30 cellular contexts compared by ENCODE assay signal in the genomic region with DNA sequence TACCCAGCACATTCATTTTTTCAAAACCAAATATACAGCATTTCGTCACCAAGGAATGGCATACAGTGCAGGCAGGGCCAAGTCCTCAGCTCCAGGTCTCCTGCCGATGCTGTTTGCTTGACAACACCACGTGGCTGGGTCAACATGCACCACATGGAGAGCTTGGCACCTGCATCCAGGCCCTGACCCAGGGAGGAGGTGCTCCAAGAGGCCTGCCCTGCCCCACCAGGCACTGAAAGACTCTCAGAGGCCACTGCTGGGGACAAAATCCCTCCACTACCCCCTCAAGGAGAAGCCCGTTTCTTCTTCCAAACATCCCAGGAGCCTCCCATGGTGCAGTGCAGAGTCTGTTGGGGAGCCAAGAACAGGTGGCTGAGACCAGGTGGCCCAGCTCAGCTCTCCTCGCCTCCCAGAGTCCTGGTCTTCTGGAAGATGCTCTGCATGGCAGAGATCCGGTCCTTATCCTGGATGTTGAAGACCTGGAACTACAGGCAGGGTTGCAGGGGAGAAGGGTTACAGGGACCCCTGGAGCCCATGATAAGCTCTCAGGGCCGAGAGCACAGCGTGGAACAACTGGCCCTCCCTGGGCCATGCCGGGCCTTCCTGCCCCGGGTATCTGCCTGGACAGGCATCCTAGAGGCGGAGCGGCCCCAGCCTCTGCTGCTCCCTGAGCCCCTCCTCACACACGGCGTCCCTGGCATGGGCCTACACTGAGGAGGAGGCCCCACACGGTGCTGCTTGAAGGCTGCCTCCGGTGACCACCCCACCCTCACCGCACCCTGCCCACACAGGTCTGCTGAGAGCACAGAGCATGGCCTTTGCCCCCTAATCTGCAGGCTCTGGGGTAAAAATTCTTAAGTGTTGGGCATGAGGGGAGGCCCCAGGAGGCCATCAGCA. TPM values are rescaled to one million over a fixed set of nuclear protein-coding genes. Genes with fewer than 3 reads are reported as not detected.
DNase-seq lines count a peak whose midpoint lies in the region; ATAC-seq and TF ChIP-seq lines count a peak whose summit lies in the region.
"Had no signal": no experiment of that assay in that cellular context is flagged by ENCODE, and none has a peak within 500 bp of the region (broad histone marks: within the 10 kb centered on the region; RNA-seq: fewer than 3 reads in every experiment).

No MANE protein-coding gene starts in this region.

- intact Hi-C loops in CD8-positive, alpha-beta T cell (cut with DNase I, micrococcal nuclease): no loop called here

- no peaks in the 10 kb centered on the region for H3K4me1 Mint-ChIP-seq in chondrocyte (ENCODE audit: low read depth)
- H3K4me1 Mint-ChIP-seq in CD8-positive, alpha-beta T cell (ENCODE audit: low read depth): no peaks in the 10 kb centered on the region
- H3K4me1 Mint-ChIP-seq: CD4-positive, alpha-beta memory T cell; neural crest cell; stimulated activated memory B cell treated with anti-CD40 and anti-IgM and Interleukin-4, amounts not matched to agents 10 μg/mL and 1 μg/mL and 100 μg/mL, for 72 hours; WTC11 had no signal

- no peaks in the 10 kb centered on the region for H3K27me3 ChIP-seq in H7 (ENCODE audit: control insufficient read depth, insufficient read depth, low read length)
- H3K27me3 ChIP-seq in neuronal stem cell (ENCODE audit: control insufficient read depth in 3 of 3, insufficient read depth in 3 of 3, low read depth in 1 of 3, low read length in 3 of 3): peaks cover 0 to 21% (median 0%) of the 10 kb centered on the region in 3 experiments
- H3K27me3 ChIP-seq in CD8-positive, alpha-beta T cell (ENCODE audit: insufficient read depth, low read length): no peaks in the 10 kb centered on the region
- H3K27me3 ChIP-seq: adrenal gland, SJCRH30, uterus had no signal

- no peak overlapping the region for H2AK5ac ChIP-seq in neuronal stem cell (ENCODE audit: low read depth, low read length)

- H3K4me2 ChIP-seq in neuronal stem cell (ENCODE audit: insufficient read depth, low read length, poor library complexity, severe bottlenecking): no peak overlapping the region
- H3K4me2 ChIP-seq: KMS-11 had no signal

- H3K9ac ChIP-seq in neuronal stem cell (ENCODE audit: low read depth, low read length, poor library complexity): no peak overlapping the region
- H3K9ac ChIP-seq: KMS-11 had no signal

- ATAC-seq in CD8-positive, alpha-beta T cell: no peak
- no peak for ATAC-seq in GM18907 (IDR thresholded peaks at IDR 0.05; ENCODE audit: unreplicated experiment)
- ATAC-seq: sciatic nerve; stimulated activated memory B cell treated with anti-CD40 and anti-IgM and Interleukin-4, amounts not matched to agents 10 μg/mL and 1 μg/mL and 100 μg/mL, for 72 hours; WTC11 had no signal

- peak overlapping the region; percentile 10 for H3K23ac ChIP-seq in neuronal stem cell (ENCODE audit: low read depth, low read length, poor library complexity)

- WGBS in neuronal stem cell (ENCODE audit: extremely low coverage in 2 of 2, insufficient read length in 2 of 2, insufficient replicate concordance in 1 of 2), 2 donors: no CpG with 5 or more reads among the region's 17 CpGs

- CTCF ChIA-PET in CD8-positive, alpha-beta T cell (lab: Charles Lee): no interaction called here

- H2BK120ac ChIP-seq in neuronal stem cell (ENCODE audit: low read depth, low read length): no peak overlapping the region

- no peaks in the 10 kb centered on the region for H3K36me3 Mint-ChIP-seq in chondrocyte (ENCODE audit: low read depth)
- no peaks in the 10 kb centered on the region for H3K36me3 Mint-ChIP-seq in CD8-positive, alpha-beta T cell
- H3K36me3 Mint-ChIP-seq: brain; CD4-positive, alpha-beta memory T cell; stimulated activated memory B cell treated with anti-CD40 and anti-IgM and Interleukin-4, amounts not matched to agents 10 μg/mL and 1 μg/mL and 100 μg/mL, for 72 hours; WTC11 had no signal

- H3K27ac Mint-ChIP-seq in chondrocyte (ENCODE audit: unreplicated experiment): no peak overlapping the region
- no peak overlapping the region for H3K27ac Mint-ChIP-seq in CD8-positive, alpha-beta T cell
- H3K27ac Mint-ChIP-seq: brain; CD4-positive, alpha-beta memory T cell; stimulated activated memory B cell treated with anti-CD40 and anti-IgM and Interleukin-4, amounts not matched to agents 10 μg/mL and 1 μg/mL and 100 μg/mL, for 72 hours; WTC11 had no signal

- H3K79me1 ChIP-seq in neuronal stem cell (ENCODE audit: low read depth, low read length): no peaks in the 10 kb centered on the region

- POLR2A ChIA-PET in CD8-positive, alpha-beta T cell (lab: Charles Lee): no interaction called here

- no peaks in the 10 kb centered on the region for H3K36me3 ChIP-seq in H7 (replicated peaks; ENCODE audit: control insufficient read depth, insufficient read depth, low read length)
- no peaks in the 10 kb centered on the region for H3K36me3 ChIP-seq in neuronal stem cell (replicated peaks in 1 of 2; ENCODE audit: control insufficient read depth in 2 of 2, insufficient read depth in 2 of 2, low read length in 2 of 2)
- no peaks in the 10 kb centered on the region for H3K36me3 ChIP-seq in CD8-positive, alpha-beta T cell (ENCODE audit: insufficient read depth, low read length)
- H3K36me3 ChIP-seq: adrenal gland, SJCRH30, thoracic aorta, uterus had no signal

- H3K27ac ChIP-seq in neuronal stem cell (replicated peaks; ENCODE audit: low read length): no peak overlapping the region
- no peak overlapping the region for H3K27ac ChIP-seq in CD8-positive, alpha-beta T cell (ENCODE audit: low read depth, low read length)
- H3K27ac ChIP-seq: adrenal gland, KMS-11, SJCRH30, thoracic aorta, uterus had no signal

- H3K4me3 ChIP-seq in H7 (ENCODE audit: insufficient read depth, low read depth, low read length) (no peak overlapping the region), neuronal stem cell (ENCODE audit: low read length in 2 of 2) (no peak overlapping the region)
- H3K4me3 ChIP-seq in CD8-positive, alpha-beta T cell (ENCODE audit: low read depth, low read length): no peak overlapping the region
- H3K4me3 ChIP-seq: adrenal gland, SJCRH30, thoracic aorta, uterus had no signal

- no peaks in the 10 kb centered on the region for H3K4me1 ChIP-seq in neuronal stem cell (ENCODE audit: control insufficient read depth in 2 of 2, insufficient read depth in 1 of 2, low read depth in 1 of 2, low read length in 2 of 2)
- H3K4me1 ChIP-seq in CD8-positive, alpha-beta T cell (ENCODE audit: insufficient read depth, low read length): no peaks in the 10 kb centered on the region
- H3K4me1 ChIP-seq: adrenal gland, uterus had no signal

- peak; percentile 25 for DNase-seq in NCI-H146 (lab: John Stamatoyannopoulos, UW)
- DNase-seq in NCI-H146 treated with DMSO at 0.1 percent for 48 hours (lab: John Stamatoyannopoulos, UW; ENCODE audit: unreplicated experiment): no peak
- peak; percentile 70 for DNase-seq in H7
- DNase-seq in chondrocyte (ENCODE audit: low spot score): peak; percentile 85
- DNase-seq in neuronal stem cell (ENCODE audit: low spot score): no peak
- DNase-seq in GDM1 (lab: John Stamatoyannopoulos, UW): no peak
- no peak for DNase-seq in CD8-positive, alpha-beta T cell
- DNase-seq: 8988T; activated CD4-positive, alpha-beta T cell treated with anti-CD3 and anti-CD28 coated beads, Interleukin-2, amount 50 U/mL, for 48 hours; activated naive CD4-positive, alpha-beta T cell treated with Interleukin-2 at 50 U/mL for 16 hours; adrenal gland; CD4-positive, alpha-beta memory T cell; effector CD8-positive, alpha-beta T cell; mammary epithelial cell; NCI-H1417 treated with DMSO at 0.1 percent for 48 hours; NK-92 treated with Interleukin-12 subunit alpha and Interleukin-12 subunit beta, amount 100 ng/mL, for 24 hours; SJCRH30; stimulated activated CD4-positive, alpha-beta T cell treated with anti-CD3 and anti-CD28 coated beads, Interleukin-4, amount 100 ng/mL, for 4 hours; uterus had no signal

- no peak overlapping the region for H4K8ac ChIP-seq in neuronal stem cell (ENCODE audit: low read depth, low read length)

- H3K4me3 Mint-ChIP-seq in chondrocyte (ENCODE audit: unreplicated experiment): no peak overlapping the region
- no peak overlapping the region for H3K4me3 Mint-ChIP-seq in CD8-positive, alpha-beta T cell
- H3K4me3 Mint-ChIP-seq: brain; CD4-positive, alpha-beta memory T cell; neural crest cell; stimulated activated memory B cell treated with anti-CD40 and anti-IgM and Interleukin-4, amounts not matched to agents 10 μg/mL and 1 μg/mL and 100 μg/mL, for 72 hours; WTC11 had no signal

- peaks cover 12% of the 10 kb centered on the region for H3K27me3 Mint-ChIP-seq in chondrocyte (ENCODE audit: low read depth)
- no peaks in the 10 kb centered on the region for H3K27me3 Mint-ChIP-seq in CD8-positive, alpha-beta T cell (ENCODE audit: low read depth)
- H3K27me3 Mint-ChIP-seq: CD4-positive, alpha-beta memory T cell had no signal

- H3K9me3 ChIP-seq in neuronal stem cell (replicated peaks in 1 of 2; ENCODE audit: control insufficient read depth in 2 of 2, insufficient read depth in 1 of 2, low read depth in 1 of 2, low read length in 2 of 2): no peaks in the 10 kb centered on the region
- no peaks in the 10 kb centered on the region for H3K9me3 ChIP-seq in CD8-positive, alpha-beta T cell (ENCODE audit: low read length)
- H3K9me3 ChIP-seq: adrenal gland, SJCRH30, thoracic aorta, uterus had no signal

- H3K14ac ChIP-seq in neuronal stem cell (ENCODE audit: low read length): peak overlapping the region; percentile 67

- no peak for TF ChIP-seq CTCF in chondrocyte (IDR thresholded peaks at IDR 0.05)
- no peak for TF ChIP-seq CTCF in CD8-positive, alpha-beta T cell (IDR thresholded peaks at IDR 0.05)

- H2BK15ac ChIP-seq in neuronal stem cell (ENCODE audit: low read length): no peak overlapping the region

- no peak overlapping the region for H2BK12ac ChIP-seq in neuronal stem cell (ENCODE audit: low read length)

- H3K9me3 Mint-ChIP-seq in chondrocyte (ENCODE audit: low read depth): no peaks in the 10 kb centered on the region
- no peaks in the 10 kb centered on the region for H3K9me3 Mint-ChIP-seq in CD8-positive, alpha-beta T cell
- H3K9me3 Mint-ChIP-seq: brain; neural crest cell; stimulated activated memory B cell treated with anti-CD40 and anti-IgM and Interleukin-4, amounts not matched to agents 10 μg/mL and 1 μg/mL and 100 μg/mL, for 72 hours; WTC11 had no signal

- H2BK5ac ChIP-seq in neuronal stem cell (ENCODE audit: low read length): no peak overlapping the region

- no peak overlapping the region for H2AFZ ChIP-seq in neuronal stem cell (ENCODE audit: low read length)

- no peak overlapping the region for H3K18ac ChIP-seq in neuronal stem cell (ENCODE audit: low read length)

- no peak overlapping the region for H3K4ac ChIP-seq in neuronal stem cell (ENCODE audit: low read length)

- H4K91ac ChIP-seq in neuronal stem cell (ENCODE audit: low read depth, low read length, poor library complexity): no peak overlapping the region

RNA-seq across cellular contexts. Expression of a gene that starts 9.0 kb away (rescaled TPM):
- total RNA-seq in H7 (2014; rRNA removed; shearing (Covaris generic)): not detected in 2 replicates
- total RNA-seq in chondrocyte: not detected in 3 replicates
- polyA plus RNA-seq in neuronal stem cell (2013, experiment 1 of 2): not detected
- not detected for polyA plus RNA-seq in neuronal stem cell (2013, experiment 2 of 2)
- not detected for total RNA-seq in CD8-positive, alpha-beta T cell
- total RNA-seq: adrenal gland; CD4-positive, alpha-beta memory T cell; NCI-H460; neural crest cell; sciatic nerve; thoracic aorta; WTC11 had no signal
- polyA plus RNA-seq: CD4-positive, alpha-beta memory T cell had no signal

RNA-seq across cellular contexts. Expression of a gene that starts 18.3 kb away (rescaled TPM):
- not detected in 2 replicates for total RNA-seq in H7 (2014; rRNA removed; shearing (Covaris generic))
- not detected in 3 replicates for total RNA-seq in chondrocyte
- polyA plus RNA-seq in neuronal stem cell (2013, experiment 1 of 2): not detected
- not detected for polyA plus RNA-seq in neuronal stem cell (2013, experiment 2 of 2)
- total RNA-seq in CD8-positive, alpha-beta T cell: not detected
- total RNA-seq: CD4-positive, alpha-beta memory T cell; epithelial cell of proximal tubule; mammary epithelial cell; NCI-H460; neural crest cell; sciatic nerve; thoracic aorta; uterus had no signal
- polyA plus RNA-seq: CD4-positive, alpha-beta memory T cell; keratinocyte; mammary epithelial cell had no signal

RNA-seq across cellular contexts. Expression of a gene that starts 19.2 kb away (rescaled TPM):
- total RNA-seq in H7 (2014; rRNA removed; shearing (Covaris generic)): 0.38 TPM in 1 of 2 replicates, not detected in the other
- not detected in 3 replicates for total RNA-seq in chondrocyte
- polyA plus RNA-seq in neuronal stem cell (2013, experiment 1 of 2): not detected
- polyA plus RNA-seq in neuronal stem cell (2013, experiment 2 of 2): not detected
- total RNA-seq in CD8-positive, alpha-beta T cell: not detected
- total RNA-seq: CD4-positive, alpha-beta memory T cell; epithelial cell of proximal tubule; mammary epithelial cell; NCI-H460; neural crest cell; thoracic aorta; WTC11 had no signal
- polyA plus RNA-seq: CD4-positive, alpha-beta memory T cell; keratinocyte; mammary epithelial cell had no signal

Comparison
In these comparisons a context has a peak if more than half of its experiments do, and no peak if none do; other contexts are left out.
1. DNase-seq: peak in NCI-H146 (single experiment), H7 (single experiment) and chondrocyte (single experiment); none in NCI-H146 treated with DMSO at 0.1 percent for 48 hours (single experiment), neuronal stem cell (single experiment), GDM1 (single experiment) and CD8-positive, alpha-beta T cell (0 of 7).